27 cellular contexts compared by ENCODE assay signal in the genomic region with DNA sequence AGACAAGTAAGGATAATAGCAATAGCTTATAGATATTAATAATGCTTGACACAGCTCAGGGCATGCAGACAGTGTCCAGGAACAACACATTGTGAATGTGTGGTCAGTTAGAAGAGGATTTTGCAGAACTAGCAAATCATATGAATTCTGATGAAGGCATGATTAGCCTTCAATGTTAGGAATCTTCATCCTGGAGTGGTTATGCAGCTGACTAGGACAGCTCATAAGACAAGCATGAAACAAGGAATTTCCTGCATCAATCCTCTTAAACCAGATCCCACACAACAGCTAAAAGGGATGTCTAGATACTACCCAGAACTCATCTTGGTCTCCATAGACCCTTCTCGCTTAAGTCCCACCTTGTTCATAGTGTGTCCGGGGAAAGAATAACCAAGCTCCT.
DNase-seq lines count a peak whose midpoint lies in the region; ATAC-seq and TF ChIP-seq lines count a peak whose summit lies in the region.
"Had no signal": no experiment of that assay in that cellular context is flagged by ENCODE, and none has a peak within 500 bp of the region (broad histone marks: within the 10 kb centered on the region; RNA-seq: fewer than 3 reads in every experiment).

No MANE protein-coding gene starts in this region.

- no peak overlapping the region for H3K4me2 ChIP-seq in GM23248 (ENCODE audit: unreplicated experiment)
- H3K4me2 ChIP-seq: smooth muscle cell had no signal

- intact Hi-C loops in cardiac septum (cut with DNase I): no loop called here

- TF ChIP-seq CTCF in RWPE2 (IDR thresholded peaks at IDR 0.05; ENCODE audit: poor library complexity, severe bottlenecking): no peak

- WGBS in GM23248 (ENCODE audit: low coverage in 1 of 2, low lambda C conversion rate in 2 of 2, missing lambda C conversion rate in 2 of 2), 2 experiments: 45 to 52% methylated on average over 2 of the region's 2 CpGs

- H3K4me1 ChIP-seq in RWPE2 (ENCODE audit: insufficient read depth, poor library complexity, severe bottlenecking): peaks cover 3% of the 10 kb centered on the region
- H3K4me1 ChIP-seq in GM23248 (ENCODE audit: insufficient read depth): no peaks in the 10 kb centered on the region
- H3K4me1 ChIP-seq: left lung, psoas muscle had no signal

- no peak overlapping the region for H3K9ac ChIP-seq in GM23248

- H3K9me2 ChIP-seq in GM23248 (ENCODE audit: insufficient read depth): no peaks in the 10 kb centered on the region

- H3K27ac ChIP-seq in RWPE2 (ENCODE audit: poor library complexity, severe bottlenecking) (no peak overlapping the region), GM23248 (no peak overlapping the region)
- H3K27ac ChIP-seq: HL-60, left lung, psoas muscle, thoracic aorta had no signal

- in situ Hi-C loops in GM23248 (cut with MboI) (no loop called here), KBM-7 (cut with MboI; ENCODE audit: low pct_unique_long_range_greater_than_20kb, low sequenced_read_pairs) (no loop called here)

- H4K20me1 ChIP-seq in GM23248 (ENCODE audit: insufficient read depth): no peaks in the 10 kb centered on the region

- no peaks in the 10 kb centered on the region for H3F3A ChIP-seq in GM23248 (ENCODE audit: insufficient read depth)

- no peaks in the 10 kb centered on the region for H3K27me3 ChIP-seq in RWPE2 (ENCODE audit: insufficient read depth, poor library complexity, severe bottlenecking)
- H3K27me3 ChIP-seq in GM23248 (replicated peaks; ENCODE audit: insufficient read depth): no peaks in the 10 kb centered on the region
- H3K27me3 ChIP-seq: left lung, MG63 had no signal

- H2AFZ ChIP-seq in GM23248: no peak overlapping the region

- H3K9me3 ChIP-seq in RWPE2 (ENCODE audit: severe bottlenecking) (no peaks in the 10 kb centered on the region), GM23248 (ENCODE audit: low read depth) (peaks cover 2% of the 10 kb centered on the region)
- H3K9me3 ChIP-seq: left lung, MG63, psoas muscle, thoracic aorta had no signal

- peak; percentile 19 for DNase-seq in Daoy (ENCODE audit: low read depth)
- DNase-seq in RWPE2 (ENCODE audit: low spot score): no peak
- DNase-seq in fibroblast of peridontal ligament (ENCODE audit: extremely low read depth): peak; percentile 0
- DNase-seq in non-pigmented ciliary epithelial cell (ENCODE audit: low read depth): peak; percentile 65
- no peak for DNase-seq in cardiac septum (ENCODE audit: low spot score)
- DNase-seq in GM23248: no peak
- DNase-seq in NCI-H345 treated with DMSO at 0.1 percent for 48 hours (lab: John Stamatoyannopoulos, UW; ENCODE audit: unreplicated experiment): no peak
- no peak for DNase-seq in KBM-7
- DNase-seq: activated CD4-positive, alpha-beta T cell treated with anti-CD3 and anti-CD28 coated beads for 1 hour; activated naive CD4-positive, alpha-beta T cell; activated T-cell treated with anti-CD3 and anti-CD28 coated beads, Interleukin-2, amount 50 U/mL, for 24 hours; anterior cingulate cortex; CD4-positive, alpha-beta T cell; DMS 273 treated with DMSO at 0.1 percent for 48 hours; effector memory CD8-positive, alpha-beta T cell; left lung; MG63; midbrain; NCI-H1417; NCI-H526 treated with DMSO at 0.1 percent for 48 hours; psoas muscle; stimulated activated naive B cell treated with anti-CD40 and anti-IgM and Interleukin-4, amounts not matched to agents 10 μg/mL and 1 μg/mL and 100 μg/mL, for 72 hours; T-helper 1 cell had no signal

- peak; percentile 52; the same call in 2 of the 3 replicates for ATAC-seq in RWPE2 (ENCODE audit: low read depth)
- ATAC-seq: effector memory CD8-positive, alpha-beta T cell; left lung; psoas muscle; Right ventricle myocardium inferior; stimulated activated naive B cell treated with anti-CD40 and anti-IgM and Interleukin-4, amounts not matched to agents 10 μg/mL and 1 μg/mL and 100 μg/mL, for 72 hours had no signal

- no peaks in the 10 kb centered on the region for H3K36me3 ChIP-seq in RWPE2 (ENCODE audit: low read depth)
- H3K36me3 ChIP-seq in GM23248 (ENCODE audit: low read depth): no peaks in the 10 kb centered on the region
- H3K36me3 ChIP-seq: left lung, MG63, thoracic aorta had no signal

- no peaks in the 10 kb centered on the region for H3K79me2 ChIP-seq in GM23248 (ENCODE audit: insufficient read depth)

- H3K4me3 ChIP-seq in RWPE2 (ENCODE audit: severe bottlenecking): no peak overlapping the region
- H3K4me3 ChIP-seq in GM23248: no peak overlapping the region
- H3K4me3 ChIP-seq: left lung, MG63, psoas muscle, smooth muscle cell, thoracic aorta had no signal

Comparison
In these comparisons a context has a peak if more than half of its experiments do, and no peak if none do; other contexts are left out.
1. DNase-seq: peak in Daoy (single experiment), fibroblast of peridontal ligament (single experiment) and non-pigmented ciliary epithelial cell (single experiment); none in RWPE2 (single experiment), cardiac septum (single experiment), GM23248 (single experiment), NCI-H345 treated with DMSO at 0.1 percent for 48 hours (single experiment) and KBM-7 (single experiment).